8 cellular contexts compared by ENCODE assay signal in the genomic region with DNA sequence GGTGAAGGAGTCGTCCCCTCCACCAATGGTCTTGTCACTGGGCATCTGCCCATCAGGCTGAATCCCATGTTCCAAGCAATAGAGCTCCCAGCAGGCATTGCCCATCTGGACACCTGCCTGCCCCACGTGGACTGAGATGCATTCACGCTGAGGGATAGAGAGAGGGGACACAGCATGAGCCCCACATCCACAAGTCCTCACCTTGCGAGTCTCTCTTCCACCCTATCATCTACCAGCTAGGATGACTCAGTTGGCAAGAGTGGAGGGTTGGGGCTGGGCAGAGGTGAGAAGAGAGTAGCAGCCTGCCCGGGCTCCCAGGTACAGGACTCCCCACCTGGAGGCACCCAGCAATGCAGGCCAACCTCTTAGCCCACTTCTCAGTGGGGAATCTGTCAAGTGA. TPM values are rescaled to one million over a fixed set of nuclear protein-coding genes. Genes with fewer than 3 reads are reported as not detected.
DNase-seq lines count a peak whose midpoint lies in the region; ATAC-seq, FAIRE-seq and TF ChIP-seq lines count a peak whose summit lies in the region.

No MANE protein-coding gene starts in this region.

- CTCF ChIA-PET in GM12878 (lab: Yijun Ruan, JAX) = interaction anchor here (0.6 to 6.1 kb wide), 7 partner anchors 22 to 982 kb away, joined by 3 to 65 read pairs (median 5); a partner anchor contains a TSS

- H3K4me3 Mint-ChIP-seq in CD4-positive, CD25-positive, alpha-beta regulatory T cell = peak overlapping the region; percentile 96 to 100 (median 98)
- H3K4me3 Mint-ChIP-seq in natural killer cell treated with Interleukin-12 subunit alpha and Interleukin-12 subunit beta and Interleukin-15 and Interleukin-18, amount 100 ng/mL, for 72 hours = peak overlapping the region; percentile 90

- POLR2A ChIA-PET in GM12878 (lab: Charles Lee) = interaction anchor here (0.6 to 9.0 kb wide), 13 partner anchors 17 to 809 kb away, joined by 3 to 160 read pairs (median 5); a partner anchor contains a TSS

- peaks cover 10% of the 10 kb centered on the region for H3K27me3 Mint-ChIP-seq in CD4-positive, CD25-positive, alpha-beta regulatory T cell
- H3K27me3 Mint-ChIP-seq in natural killer cell treated with Interleukin-12 subunit alpha and Interleukin-12 subunit beta and Interleukin-15 and Interleukin-18, amount 100 ng/mL, for 72 hours = no peaks in the 10 kb centered on the region

- H3K36me3 Mint-ChIP-seq in CD4-positive, CD25-positive, alpha-beta regulatory T cell = peaks cover 37% of the 10 kb centered on the region
- H3K36me3 Mint-ChIP-seq in natural killer cell treated with Interleukin-12 subunit alpha and Interleukin-12 subunit beta and Interleukin-15 and Interleukin-18, amount 100 ng/mL, for 72 hours = peaks cover 9% of the 10 kb centered on the region

- no peak for TF ChIP-seq POLR2A in GM12878 (IDR thresholded peaks at IDR 0.05; ENCODE audit: low read depth, low read length)

- peaks cover 19 to 70% (median 52%) of the 10 kb centered on the region in 4 donors for H3K4me1 Mint-ChIP-seq in CD4-positive, CD25-positive, alpha-beta regulatory T cell
- H3K4me1 Mint-ChIP-seq in natural killer cell treated with Interleukin-12 subunit alpha and Interleukin-12 subunit beta and Interleukin-15 and Interleukin-18, amount 100 ng/mL, for 72 hours (ENCODE audit: low read depth in 2 of 2) = peaks cover 68 to 69% of the 10 kb centered on the region in 2 donors

- SMC1A ChIA-PET in GM12878 (lab: Charles Lee; ENCODE audit: uncharacterized antibody, unreplicated experiment) = interaction anchor here (0.8 to 8.6 kb wide), 9 partner anchors 13 to 398 kb away, joined by 3 to 98 read pairs (median 7); a partner anchor contains a TSS

- 25% methylated on average over 5 of the region's 5 CpGs for WGBS in GM12878 (ENCODE audit: insufficient coverage, insufficient replicate concordance, low lambda C conversion rate, missing lambda C conversion rate)

- 0 out of 2 replicates have a peak, but pooled peaks cover 4% of the 10 kb centered on the region for H4K20me1 ChIP-seq in GM12878 (ENCODE audit: control insufficient read depth, insufficient read depth)

- H3K36me3 ChIP-seq in CD4-positive, CD25-positive, alpha-beta regulatory T cell (ENCODE audit: control insufficient read depth, insufficient read depth, low read length) = peaks cover 32% of the 10 kb centered on the region
- H3K36me3 ChIP-seq in GM12878 (ENCODE audit: control insufficient read depth in 2 of 2, insufficient read depth in 2 of 2, low read length in 1 of 2) = peaks cover 12 to 19% of the 10 kb centered on the region in 2 experiments

- no peak for FAIRE-seq in GM12878 (lab: Jason Lieb, UNC)

- H3K9ac ChIP-seq in GM12878 (ENCODE audit: control insufficient read depth, insufficient read depth, low read length) = peak overlapping the region; percentile 86

- no peaks in the 10 kb centered on the region for H3K27me3 ChIP-seq in CD4-positive, CD25-positive, alpha-beta regulatory T cell (ENCODE audit: control insufficient read depth, insufficient read depth, low read length)
- H3K27me3 ChIP-seq in GM12878 (replicated peaks in 1 of 2; ENCODE audit: control insufficient read depth in 2 of 2, insufficient read depth in 2 of 2, low read length in 1 of 2) = no peaks in the 10 kb centered on the region

- DNase-seq in CD4-positive, CD25-positive, alpha-beta regulatory T cell = peak in 1 of 3 donors; percentile 33
- peak; percentile 44 for DNase-seq in NCI-H345 treated with DMSO at 0.1 percent for 48 hours (lab: John Stamatoyannopoulos, UW; ENCODE audit: unreplicated experiment)
- no peak for DNase-seq in GM12878 (ENCODE audit: low read depth, low spot score)
- no peak for DNase-seq in natural killer cell treated with Interleukin-12 subunit alpha and Interleukin-12 subunit beta and Interleukin-15 and Interleukin-18, amount 100 ng/mL, for 72 hours (ENCODE audit: low spot score)
- DNase-seq in NCI-H524 (lab: John Stamatoyannopoulos, UW) = no peak
- DNase-seq in amygdala (lab: John Stamatoyannopoulos, UW) = no peak

- no peak for TF ChIP-seq RAD21 in GM12878 (IDR thresholded peaks at IDR 0.05; ENCODE audit: insufficient read depth, low read depth, low read length)

- BruUV-seq in GM12878 (replicated peaks; lab: Mats Ljungman, UMichigan) = no TSS peak

- peak overlapping the region; percentile 92 for H3K4me3 ChIP-seq in CD4-positive, CD25-positive, alpha-beta regulatory T cell (ENCODE audit: low read depth, low read length)
- H3K4me3 ChIP-seq in GM12878 = peak overlapping the region; percentile 86

- H3K4me2 ChIP-seq in GM12878 (ENCODE audit: control insufficient read depth, insufficient read depth) = peak overlapping the region; percentile 92

- peaks cover 0 to 2% (median 0%) of the 10 kb centered on the region in 7 donors for H3K9me3 Mint-ChIP-seq in CD4-positive, CD25-positive, alpha-beta regulatory T cell
- H3K9me3 Mint-ChIP-seq in natural killer cell treated with Interleukin-12 subunit alpha and Interleukin-12 subunit beta and Interleukin-15 and Interleukin-18, amount 100 ng/mL, for 72 hours = no peaks in the 10 kb centered on the region

- no peaks in the 10 kb centered on the region for H3K9me3 ChIP-seq in CD4-positive, CD25-positive, alpha-beta regulatory T cell (ENCODE audit: control insufficient read depth in 2 of 2, low read length in 2 of 2)
- H3K9me3 ChIP-seq in GM12878 (replicated peaks; ENCODE audit: control insufficient read depth, insufficient read depth, low read length) = no peaks in the 10 kb centered on the region

- in situ Hi-C loops in GM12878 (cut with MboI) = no loop called here

- intact Hi-C loops in GM12878 (cut with micrococcal nuclease; ENCODE audit: unreplicated experiment) = loop anchor here (2.0 kb wide), 2 partner anchors 23 to 75 kb away; a partner anchor contains a TSS

- RAD21 ChIA-PET in GM12878 (lab: Charles Lee; ENCODE audit: unreplicated experiment) = interaction anchor here (1.1 to 5.1 kb wide), 6 partner anchors 9 to 81 kb away, joined by 3 to 53 read pairs (median 4); a partner anchor contains a TSS

- peak overlapping the region; percentile 93 for H3K27ac ChIP-seq in CD4-positive, CD25-positive, alpha-beta regulatory T cell (ENCODE audit: insufficient read depth, low read length, poor library complexity, severe bottlenecking)
- peak overlapping the region; percentile 77 for H3K27ac ChIP-seq in GM12878 (ENCODE audit: control insufficient read depth, insufficient read depth)

- H3K4me1 ChIP-seq in CD4-positive, CD25-positive, alpha-beta regulatory T cell (ENCODE audit: control insufficient read depth, insufficient read depth, low read length, poor library complexity, severe bottlenecking) = peaks cover 61% of the 10 kb centered on the region
- peaks cover 37% of the 10 kb centered on the region for H3K4me1 ChIP-seq in GM12878 (ENCODE audit: control insufficient read depth, insufficient read depth, low read length)

- H2AFZ ChIP-seq in GM12878 (ENCODE audit: control insufficient read depth, low read depth, low read length) = no peak overlapping the region

- ATAC-seq in CD4-positive, CD25-positive, alpha-beta regulatory T cell (ENCODE audit: low read depth in 2 of 2) = no peak
- ATAC-seq in GM12878 (no peak), HG02763 (IDR thresholded peaks at IDR 0.05; ENCODE audit: unreplicated experiment) (no peak), HG03378 (IDR thresholded peaks at IDR 0.05; ENCODE audit: unreplicated experiment) (no peak)
- no peak for ATAC-seq in natural killer cell treated with Interleukin-12 subunit alpha and Interleukin-12 subunit beta and Interleukin-15 and Interleukin-18, amount 100 ng/mL, for 72 hours

- H3K79me2 ChIP-seq in GM12878 (ENCODE audit: control insufficient read depth, insufficient read depth, low read length) = peaks cover 45% of the 10 kb centered on the region

- no peak for TF ChIP-seq CTCF in GM12878 (IDR thresholded peaks at IDR 0.05 in 2 of 3, conservative IDR thresholded peaks at IDR 0.05 in 1 of 3; ENCODE audit: control insufficient read depth in 2 of 3, extremely low read depth in 1 of 3, insufficient read depth in 1 of 3, low read depth in 3 of 3, low read length in 3 of 3)

- H3K27ac Mint-ChIP-seq in CD4-positive, CD25-positive, alpha-beta regulatory T cell = peak overlapping the region; percentile 87 to 98 (median 97)
- peak overlapping the region; percentile 88 to 93 for H3K27ac Mint-ChIP-seq in natural killer cell treated with Interleukin-12 subunit alpha and Interleukin-12 subunit beta and Interleukin-15 and Interleukin-18, amount 100 ng/mL, for 72 hours

- no peak for TF ChIP-seq EP300 in GM12878 (IDR thresholded peaks at IDR 0.05; ENCODE audit: borderline replicate concordance in 1 of 2, control insufficient read depth in 1 of 2, low read depth in 2 of 2, low read length in 2 of 2)

RNA-seq across cellular contexts. Expression of a gene that starts 1.0 kb away (rescaled TPM):
- total RNA-seq in CD4-positive, CD25-positive, alpha-beta regulatory T cell = not detected
- polyA plus RNA-seq in CD4-positive, CD25-positive, alpha-beta regulatory T cell = not detected
- total RNA-seq in GM12878 (2013; cell fraction: nucleolus; rRNA removed) = not detected in 2 replicates
- total RNA-seq in GM12878 (2014; rRNA removed) (not detected in 2 replicates), GM12878 (2014; rRNA removed; fragmentation: Illumina TruSeq; extraction: Trizol) (not detected in 2 replicates), GM12878 (2021) (not detected in 2 replicates)
- polyA plus RNA-seq in GM12878 (2011; ENCODE audit: low read depth) = not detected
- polyA plus RNA-seq in GM12878 (2011; rRNA removed) (0.07 TPM in 1 of 2 replicates, not detected in the other), GM12878 (2014; fragmentation: Illumina TruSeq; extraction: Trizol) (not detected in 2 replicates), GM12878 (2014; fragmentation: Nextera tagmentation; extraction: Ambion mirVana) (not detected), GM12878 (2014; rRNA removed) (not detected in 2 replicates), GM12878 (2016; fragmentation: Nextera tagmentation; extraction: Ambion mirVana) (not detected)
- polyA plus RNA-seq in GM12878 (2011; cell fraction: cytosol; rRNA removed) = 0.07 TPM in 1 of 2 replicates, not detected in the other
- not detected in 2 replicates for polyA plus RNA-seq in GM12878 (2011; cell fraction: nucleus; rRNA removed)
- 0.20 TPM in 1 of 2 replicates, not detected in the other for polyA plus RNA-seq in GM12878 (2012)
- 0.26 TPM in 1 of 2 replicates, not detected in the other for polyA minus RNA-seq in GM12878 (2011; rRNA and poly(A)+ RNA removed)
- not detected in 2 replicates for polyA minus RNA-seq in GM12878 (2011; cell fraction: cytosol; rRNA and poly(A)+ RNA removed)
- polyA minus RNA-seq in GM12878 (2011; cell fraction: nucleus; rRNA and poly(A)+ RNA removed) = not detected in 2 replicates
- total RNA-seq in natural killer cell treated with Interleukin-12 subunit alpha and Interleukin-12 subunit beta and Interleukin-15 and Interleukin-18, amount 100 ng/mL, for 72 hours = not detected

RNA-seq across cellular contexts. Expression of a gene that starts 1.6 kb away (rescaled TPM):
- 245 TPM for total RNA-seq in CD4-positive, CD25-positive, alpha-beta regulatory T cell
- 100 to 1,000 TPM; 217 to 323 (median 270) TPM for polyA plus RNA-seq in CD4-positive, CD25-positive, alpha-beta regulatory T cell
- 33.4 and 45.6 TPM in 2 replicates for total RNA-seq in GM12878 (2013; cell fraction: nucleolus; rRNA removed)
- total RNA-seq in GM12878 (2014; rRNA removed) (126 and 130 TPM in 2 replicates), GM12878 (2014; rRNA removed; fragmentation: Illumina TruSeq; extraction: Trizol) (81.9 and 89.4 TPM in 2 replicates), GM12878 (2021) (117 and 142 TPM in 2 replicates)
- 64.8 TPM for polyA plus RNA-seq in GM12878 (2011; ENCODE audit: low read depth)
- polyA plus RNA-seq in GM12878 (2011; rRNA removed) (85.4 and 270 TPM in 2 replicates), GM12878 (2014; fragmentation: Illumina TruSeq; extraction: Trizol) (308 and 325 TPM in 2 replicates), GM12878 (2014; fragmentation: Nextera tagmentation; extraction: Ambion mirVana) (10 to 100 TPM; 58.2 to 88.6 TPM), GM12878 (2014; rRNA removed) (118 and 122 TPM in 2 replicates), GM12878 (2016; fragmentation: Nextera tagmentation; extraction: Ambion mirVana) (100 to 1,000 TPM; 229 to 254 TPM)
- polyA plus RNA-seq in GM12878 (2011; cell fraction: cytosol; rRNA removed) = 383 and 456 TPM in 2 replicates
- 369 and 394 TPM in 2 replicates for polyA plus RNA-seq in GM12878 (2011; cell fraction: nucleus; rRNA removed)
- polyA plus RNA-seq in GM12878 (2012) = 102 and 109 TPM in 2 replicates
- polyA minus RNA-seq in GM12878 (2011; rRNA and poly(A)+ RNA removed) = 81.9 and 101 TPM in 2 replicates
- polyA minus RNA-seq in GM12878 (2011; cell fraction: cytosol; rRNA and poly(A)+ RNA removed) = 32.6 and 48.3 TPM in 2 replicates
- 54.6 and 92.9 TPM in 2 replicates for polyA minus RNA-seq in GM12878 (2011; cell fraction: nucleus; rRNA and poly(A)+ RNA removed)
- 100 to 1,000 TPM; 159 to 161 TPM for total RNA-seq in natural killer cell treated with Interleukin-12 subunit alpha and Interleukin-12 subunit beta and Interleukin-15 and Interleukin-18, amount 100 ng/mL, for 72 hours

RNA-seq across cellular contexts. Expression of a gene that starts 6.8 kb away (rescaled TPM):
- total RNA-seq in CD4-positive, CD25-positive, alpha-beta regulatory T cell = 21.9 TPM
- 10 to 100 TPM; 14.8 to 26.1 (median 19.1) TPM for polyA plus RNA-seq in CD4-positive, CD25-positive, alpha-beta regulatory T cell
- 30.5 and 39.4 TPM in 2 replicates for total RNA-seq in GM12878 (2013; cell fraction: nucleolus; rRNA removed)
- total RNA-seq in GM12878 (2014; rRNA removed) (11.0 and 13.6 TPM in 2 replicates), GM12878 (2014; rRNA removed; fragmentation: Illumina TruSeq; extraction: Trizol) (24.9 and 26.5 TPM in 2 replicates), GM12878 (2021) (28.8 and 33.9 TPM in 2 replicates)
- polyA plus RNA-seq in GM12878 (2011; ENCODE audit: low read depth) = 21.0 TPM
- polyA plus RNA-seq in GM12878 (2011; rRNA removed) (30.1 and 50.1 TPM in 2 replicates), GM12878 (2014; fragmentation: Illumina TruSeq; extraction: Trizol) (23.0 and 45.6 TPM in 2 replicates), GM12878 (2014; fragmentation: Nextera tagmentation; extraction: Ambion mirVana) (1 to 10 TPM; 8.4 to 9.0 TPM), GM12878 (2014; rRNA removed) (30.8 and 31.2 TPM in 2 replicates), GM12878 (2016; fragmentation: Nextera tagmentation; extraction: Ambion mirVana) (1 to 10 TPM; 4.3 to 5.9 TPM)
- polyA plus RNA-seq in GM12878 (2011; cell fraction: cytosol; rRNA removed) = 75.5 and 87.5 TPM in 2 replicates
- 62.6 and 84.5 TPM in 2 replicates for polyA plus RNA-seq in GM12878 (2011; cell fraction: nucleus; rRNA removed)
- polyA plus RNA-seq in GM12878 (2012) = 25.4 and 31.7 TPM in 2 replicates
- polyA minus RNA-seq in GM12878 (2011; rRNA and poly(A)+ RNA removed) = 46.5 and 53.0 TPM in 2 replicates
- 11.4 and 14.6 TPM in 2 replicates for polyA minus RNA-seq in GM12878 (2011; cell fraction: cytosol; rRNA and poly(A)+ RNA removed)
- polyA minus RNA-seq in GM12878 (2011; cell fraction: nucleus; rRNA and poly(A)+ RNA removed) = 36.4 and 44.8 TPM in 2 replicates
- total RNA-seq in natural killer cell treated with Interleukin-12 subunit alpha and Interleukin-12 subunit beta and Interleukin-15 and Interleukin-18, amount 100 ng/mL, for 72 hours = 10 to 100 TPM; 26.8 to 27.8 TPM

RNA-seq across cellular contexts. Expression of a gene that starts 6.8 kb away (rescaled TPM):
- total RNA-seq in CD4-positive, CD25-positive, alpha-beta regulatory T cell = 0.86 TPM
- polyA plus RNA-seq in CD4-positive, CD25-positive, alpha-beta regulatory T cell = 1 to 10 TPM in 1 of 4 donors, under 1 TPM in 2, not detected in 1; 0.78 to 1.1 (median 0.90) TPM
- total RNA-seq in GM12878 (2013; cell fraction: nucleolus; rRNA removed) = 7.4 and 8.8 TPM in 2 replicates
- 3.7 and 5.1 TPM in 2 replicates for total RNA-seq in GM12878 (2014; rRNA removed)
- 2.1 and 3.3 TPM in 2 replicates for total RNA-seq in GM12878 (2014; rRNA removed; fragmentation: Illumina TruSeq; extraction: Trizol)
- 2.8 and 4.5 TPM in 2 replicates for total RNA-seq in GM12878 (2021)
- 1.9 TPM for polyA plus RNA-seq in GM12878 (2011; ENCODE audit: low read depth)
- 2.8 and 3.4 TPM in 2 replicates for polyA plus RNA-seq in GM12878 (2011; rRNA removed)
- 3.8 and 3.9 TPM in 2 replicates for polyA plus RNA-seq in GM12878 (2011; cell fraction: cytosol; rRNA removed)
- polyA plus RNA-seq in GM12878 (2011; cell fraction: nucleus; rRNA removed) = 5.5 and 5.6 TPM in 2 replicates
- polyA plus RNA-seq in GM12878 (2012) = 2.0 and 2.3 TPM in 2 replicates
- 3.5 and 5.5 TPM in 2 replicates for polyA plus RNA-seq in GM12878 (2014; fragmentation: Illumina TruSeq; extraction: Trizol)
- polyA plus RNA-seq in GM12878 (2014; fragmentation: Nextera tagmentation; extraction: Ambion mirVana) = 1 to 10 TPM in 1 of 2 experiments, under 1 TPM in 1; 0.29 to 1.0 TPM
- polyA plus RNA-seq in GM12878 (2014; rRNA removed) = 4.5 and 4.6 TPM in 2 replicates
- 1 to 10 TPM; 1.3 to 2.6 TPM for polyA plus RNA-seq in GM12878 (2016; fragmentation: Nextera tagmentation; extraction: Ambion mirVana)
- polyA minus RNA-seq in GM12878 (2011; rRNA and poly(A)+ RNA removed) = 3.3 and 3.9 TPM in 2 replicates
- polyA minus RNA-seq in GM12878 (2011; cell fraction: cytosol; rRNA and poly(A)+ RNA removed) = 2.8 TPM in 1 of 2 replicates, not detected in the other
- 3.7 and 4.4 TPM in 2 replicates for polyA minus RNA-seq in GM12878 (2011; cell fraction: nucleus; rRNA and poly(A)+ RNA removed)
- 1 to 10 TPM; 3.5 to 3.6 TPM for total RNA-seq in natural killer cell treated with Interleukin-12 subunit alpha and Interleukin-12 subunit beta and Interleukin-15 and Interleukin-18, amount 100 ng/mL, for 72 hours

RNA-seq across cellular contexts. Expression of a gene that starts 22.5 kb away (rescaled TPM):
- total RNA-seq in CD4-positive, CD25-positive, alpha-beta regulatory T cell = 123 TPM
- 10 to 100 TPM; 23.5 to 37.5 (median 28.5) TPM for polyA plus RNA-seq in CD4-positive, CD25-positive, alpha-beta regulatory T cell
- total RNA-seq in GM12878 (2013; cell fraction: nucleolus; rRNA removed) = 438 and 460 TPM in 2 replicates
- 34.2 and 40.6 TPM in 2 replicates for total RNA-seq in GM12878 (2014; rRNA removed)
- 20.3 TPM in 2 replicates for total RNA-seq in GM12878 (2014; rRNA removed; fragmentation: Illumina TruSeq; extraction: Trizol)
- total RNA-seq in GM12878 (2021) = 35.3 and 39.2 TPM in 2 replicates
- polyA plus RNA-seq in GM12878 (2011; ENCODE audit: low read depth) = 34.5 TPM
- polyA plus RNA-seq in GM12878 (2011; rRNA removed) = 102 and 104 TPM in 2 replicates
- polyA plus RNA-seq in GM12878 (2011; cell fraction: cytosol; rRNA removed) = 59.3 and 61.2 TPM in 2 replicates
- 590 and 828 TPM in 2 replicates for polyA plus RNA-seq in GM12878 (2011; cell fraction: nucleus; rRNA removed)
- polyA plus RNA-seq in GM12878 (2012) = 59.1 and 92.4 TPM in 2 replicates
- polyA plus RNA-seq in GM12878 (2014; fragmentation: Illumina TruSeq; extraction: Trizol) = 17.8 and 23.6 TPM in 2 replicates
- 1 to 10 TPM; 3.1 to 5.0 TPM for polyA plus RNA-seq in GM12878 (2014; fragmentation: Nextera tagmentation; extraction: Ambion mirVana)
- polyA plus RNA-seq in GM12878 (2014; rRNA removed) = 48.1 and 49.5 TPM in 2 replicates
- polyA plus RNA-seq in GM12878 (2016; fragmentation: Nextera tagmentation; extraction: Ambion mirVana) = 10 to 100 TPM; 35.8 to 36.6 TPM
- 65.4 and 72.9 TPM in 2 replicates for polyA minus RNA-seq in GM12878 (2011; rRNA and poly(A)+ RNA removed)
- polyA minus RNA-seq in GM12878 (2011; cell fraction: cytosol; rRNA and poly(A)+ RNA removed) = 22.0 and 24.3 TPM in 2 replicates
- 177 and 185 TPM in 2 replicates for polyA minus RNA-seq in GM12878 (2011; cell fraction: nucleus; rRNA and poly(A)+ RNA removed)
- 10 to 100 TPM; 82.5 to 87.6 TPM for total RNA-seq in natural killer cell treated with Interleukin-12 subunit alpha and Interleukin-12 subunit beta and Interleukin-15 and Interleukin-18, amount 100 ng/mL, for 72 hours
